Comparison of ENCODE assay signal across 1 cellular context in genomic region chr20:32263398-32263954, GRCh38.
A peak's percentile ranks its signal among the peaks of the same experiment; 100 is the strongest.
TF ChIP-seq lines count a peak whose summit lies in the region.

No MANE protein-coding gene starts in this region.

TF ChIP-seq in HepG2, 621 proteins besides CTCF, POLR2A, EP300 and RAD21 (continued from another document and continues in another):
- TF ChIP-seq ZNF275 (CRISPR knock-in tag; IDR thresholded peaks at IDR 0.05; ENCODE audit: borderline replicate concordance) (no peak), ATF6 (CRISPR knock-in tag; conservative IDR thresholded peaks at IDR 0.05) (no peak), RAD51 (IDR thresholded peaks at IDR 0.05; ENCODE audit: borderline replicate concordance) (no peak), SIN3B (IDR thresholded peaks at IDR 0.05; ENCODE audit: low read length) (no peak), RFX5 (IDR thresholded peaks at IDR 0.05; ENCODE audit: low read depth, low read length) (no peak), POGZ (CRISPR knock-in tag; IDR thresholded peaks at IDR 0.05) (peak; percentile 82), SP140L (CRISPR knock-in tag; IDR thresholded peaks at IDR 0.05; ENCODE audit: borderline replicate concordance) (no peak), ZNF10 (CRISPR knock-in tag; IDR thresholded peaks at IDR 0.05; ENCODE audit: borderline replicate concordance, low read depth) (no peak), ZNF552 (CRISPR knock-in tag; IDR thresholded peaks at IDR 0.05; ENCODE audit: borderline replicate concordance) (no peak), TFE3 (CRISPR knock-in tag; IDR thresholded peaks at IDR 0.05) (peak; percentile 53), SCMH1 (CRISPR knock-in tag; IDR thresholded peaks at IDR 0.05; ENCODE audit: borderline replicate concordance) (no peak), NCOR1 (IDR thresholded peaks at IDR 0.05; ENCODE audit: borderline replicate concordance, low read length) (no peak), PAX8 (CRISPR knock-in tag; IDR thresholded peaks at IDR 0.05; ENCODE audit: borderline replicate concordance) (no peak), ZKSCAN8 (CRISPR knock-in tag; IDR thresholded peaks at IDR 0.05; ENCODE audit: borderline replicate concordance) (no peak), ATAD3A (CRISPR knock-in tag; IDR thresholded peaks at IDR 0.05) (no peak), ZNF710 (CRISPR knock-in tag; IDR thresholded peaks at IDR 0.05; ENCODE audit: borderline replicate concordance) (no peak), MNT (IDR thresholded peaks at IDR 0.05) (no peak), ZNF780A (CRISPR knock-in tag; IDR thresholded peaks at IDR 0.05) (no peak), SP4 (CRISPR knock-in tag; IDR thresholded peaks at IDR 0.05) (no peak), ZNF407 (CRISPR knock-in tag; IDR thresholded peaks at IDR 0.05; ENCODE audit: not compliant biosample characterization) (no peak), MAX (IDR thresholded peaks at IDR 0.05) (0 out of 2 replicates have a peak, but pooled peaks have one; percentile 12), ZNF138 (CRISPR knock-in tag; IDR thresholded peaks at IDR 0.05; ENCODE audit: low read depth) (no peak), BRCA1 (CRISPR knock-in tag; IDR thresholded peaks at IDR 0.05) (no peak), NR2F6 (IDR thresholded peaks at IDR 0.05) (peak; percentile 24; the same call in 1 of the 2 replicates), NR2F6 (CRISPR knock-in tag; IDR thresholded peaks at IDR 0.05) (peak; percentile 19; the same call in 1 of the 2 replicates), RERE (CRISPR knock-in tag; IDR thresholded peaks at IDR 0.05; ENCODE audit: low read depth) (no peak), HMG20B (CRISPR knock-in tag; conservative IDR thresholded peaks at IDR 0.05) (no peak), TFDP2 (CRISPR knock-in tag; IDR thresholded peaks at IDR 0.05) (no peak), EZH2 (conservative IDR thresholded peaks at IDR 0.05; ENCODE audit: low read depth, low read length) (no peak)
